Comparison of ENCODE assay signal across 1 cellular context in genomic region chr10:102710604-102711003, GRCh38.
TF ChIP-seq lines count a peak whose summit lies in the region.

No MANE protein-coding gene starts in this region.

TF ChIP-seq in HepG2, 621 proteins besides CTCF, POLR2A, EP300 and RAD21:
- TF ChIP-seq FOSL2 (CRISPR knock-in tag; IDR thresholded peaks at IDR 0.05) = 0 out of 2 replicates have a peak, but pooled peaks have one; percentile 27
- peak; percentile 18; the same call in 1 of the 2 replicates for TF ChIP-seq SAP130 (CRISPR knock-in tag; IDR thresholded peaks at IDR 0.05; ENCODE audit: low read depth)
- TF ChIP-seq ZNF225 (CRISPR knock-in tag; IDR thresholded peaks at IDR 0.05) = no peak
- no peak for TF ChIP-seq ZKSCAN8 (CRISPR knock-in tag; IDR thresholded peaks at IDR 0.05; ENCODE audit: borderline replicate concordance)
- TF ChIP-seq ZBTB44 (CRISPR knock-in tag; IDR thresholded peaks at IDR 0.05) = no peak
- TF ChIP-seq FOXO4 (CRISPR knock-in tag; conservative IDR thresholded peaks at IDR 0.05) = 0 out of 2 replicates have a peak, but pooled peaks have one; percentile 14
- no peak for TF ChIP-seq HNF4G (IDR thresholded peaks at IDR 0.05; ENCODE audit: borderline replicate concordance, low read depth, low read length)
- TF ChIP-seq HNF4G (CRISPR knock-in tag; IDR thresholded peaks at IDR 0.05; ENCODE audit: borderline replicate concordance, low read depth) = no peak
- no peak for TF ChIP-seq ZFP1 (CRISPR knock-in tag; IDR thresholded peaks at IDR 0.05)
- TF ChIP-seq, protein P1, sequence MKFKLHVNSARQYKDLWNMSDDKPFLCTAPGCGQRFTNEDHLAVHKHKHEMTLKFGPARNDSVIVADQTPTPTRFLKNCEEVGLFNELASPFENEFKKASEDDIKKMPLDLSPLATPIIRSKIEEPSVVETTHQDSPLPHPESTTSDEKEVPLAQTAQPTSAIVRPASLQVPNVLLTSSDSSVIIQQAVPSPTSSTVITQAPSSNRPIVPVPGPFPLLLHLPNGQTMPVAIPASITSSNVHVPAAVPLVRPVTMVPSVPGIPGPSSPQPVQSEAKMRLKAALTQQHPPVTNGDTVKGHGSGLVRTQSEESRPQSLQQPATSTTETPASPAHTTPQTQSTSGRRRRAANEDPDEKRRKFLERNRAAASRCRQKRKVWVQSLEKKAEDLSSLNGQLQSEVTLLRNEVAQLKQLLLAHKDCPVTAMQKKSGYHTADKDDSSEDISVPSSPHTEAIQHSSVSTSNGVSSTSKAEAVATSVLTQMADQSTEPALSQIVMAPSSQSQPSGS (CRISPR knock-in tag; IDR thresholded peaks at IDR 0.05) = no peak
- TF ChIP-seq GPN1 (CRISPR knock-in tag; IDR thresholded peaks at IDR 0.05; ENCODE audit: borderline replicate concordance) = no peak
- no peak for TF ChIP-seq NFYC (CRISPR knock-in tag; IDR thresholded peaks at IDR 0.05)
- no peak for TF ChIP-seq NFE2 (CRISPR knock-in tag; IDR thresholded peaks at IDR 0.05)
- no peak for TF ChIP-seq IKZF1 (IDR thresholded peaks at IDR 0.05)
- TF ChIP-seq FOSL1 (CRISPR knock-in tag; IDR thresholded peaks at IDR 0.05; ENCODE audit: borderline replicate concordance) = no peak
- TF ChIP-seq ZSCAN5A (CRISPR knock-in tag; IDR thresholded peaks at IDR 0.05; ENCODE audit: borderline replicate concordance) = no peak
- no peak for TF ChIP-seq ZFP90 (CRISPR knock-in tag; IDR thresholded peaks at IDR 0.05; ENCODE audit: borderline replicate concordance)
- TF ChIP-seq KLF12 (CRISPR knock-in tag; IDR thresholded peaks at IDR 0.05; ENCODE audit: borderline replicate concordance) = no peak
- no peak for TF ChIP-seq ZNF720 (CRISPR knock-in tag; IDR thresholded peaks at IDR 0.05)
